8 cellular contexts compared by ENCODE assay signal in genomic region chr12:116609715-116610114, GRCh38. TPM values are rescaled to one million over a fixed set of nuclear protein-coding genes. Genes with fewer than 3 reads are reported as not detected.
DNase-seq lines count a peak whose midpoint lies in the region; ATAC-seq and TF ChIP-seq lines count a peak whose summit lies in the region.

No MANE protein-coding gene starts in this region.

- H3K27me3 ChIP-seq in DOHH2 (ENCODE audit: control insufficient read depth, low read length) (no peaks in the 10 kb centered on the region), MM.1S (replicated peaks; ENCODE audit: insufficient read depth, low read length) (no peaks in the 10 kb centered on the region), trophoblast cell (ENCODE audit: insufficient read depth, low read length) (no peaks in the 10 kb centered on the region), uterus (no peaks in the 10 kb centered on the region)

- peak; percentile 6 for DNase-seq in MM.1S
- no peak for DNase-seq in astrocyte of the spinal cord (ENCODE audit: low read depth, low spot score)
- no peak for DNase-seq in trophoblast cell
- no peak for DNase-seq in activated T-helper 1 cell treated with anti-CD3 and anti-CD28 coated beads, Interleukin-12 subunit alpha, Interleukin-12 subunit beta, Interleukin-2, Interleukin-4 antibody, amounts not matched to agents 30 ng/mL and 10 ng/mL and 1 ng/mL, durations not matched to agents 14 hours and 24 hours and 36 hours (ENCODE audit: low spot score)
- no peak for DNase-seq in uterus

- H3K79me2 ChIP-seq in DOHH2 (ENCODE audit: control insufficient read depth, low read length) (no peaks in the 10 kb centered on the region), MM.1S (ENCODE audit: low read length) (no peaks in the 10 kb centered on the region), trophoblast cell (ENCODE audit: control insufficient read depth, insufficient read depth, low read length, poor library complexity) (no peaks in the 10 kb centered on the region)

- TF ChIP-seq POLR2A in uterus (IDR thresholded peaks at IDR 0.05), result no peak

- H2AK5ac ChIP-seq in trophoblast cell (ENCODE audit: low read length), result no peak overlapping the region

- H4K91ac ChIP-seq in trophoblast cell (ENCODE audit: low read depth, low read length), result no peak overlapping the region

- no peak overlapping the region for H3K18ac ChIP-seq in trophoblast cell (ENCODE audit: low read length)

- peaks cover 8% of the 10 kb centered on the region for H3K27me3 Mint-ChIP-seq in activated T-helper 1 cell treated with anti-CD3 and anti-CD28 coated beads, Interleukin-12 subunit alpha, Interleukin-12 subunit beta, Interleukin-2, Interleukin-4 antibody, amounts not matched to agents 30 ng/mL and 10 ng/mL and 1 ng/mL, durations not matched to agents 14 hours and 24 hours and 36 hours (ENCODE audit: insufficient read depth)

- H3K14ac ChIP-seq in trophoblast cell (ENCODE audit: low read length), result peak overlapping the region; percentile 16

- H3K9me2 ChIP-seq in DOHH2 (replicated peaks; ENCODE audit: control insufficient read depth, low read length), result no peaks in the 10 kb centered on the region
- H3K9me2 ChIP-seq in MM.1S (replicated peaks; ENCODE audit: insufficient read depth, low read length), result no peaks in the 10 kb centered on the region

- peaks cover 12% of the 10 kb centered on the region for H3K4me1 Mint-ChIP-seq in activated T-helper 1 cell treated with anti-CD3 and anti-CD28 coated beads, Interleukin-12 subunit alpha, Interleukin-12 subunit beta, Interleukin-2, Interleukin-4 antibody, amounts not matched to agents 30 ng/mL and 10 ng/mL and 1 ng/mL, durations not matched to agents 14 hours and 24 hours and 36 hours (ENCODE audit: low read depth)

- no peaks in the 10 kb centered on the region for H3K9me3 ChIP-seq in DOHH2 (ENCODE audit: control insufficient read depth, insufficient read depth, low read length)
- no peaks in the 10 kb centered on the region for H3K9me3 ChIP-seq in MM.1S (replicated peaks; ENCODE audit: insufficient read depth, low read length)
- peaks cover 2% of the 10 kb centered on the region for H3K9me3 ChIP-seq in trophoblast cell (ENCODE audit: insufficient read depth, low read depth, low read length)
- no peaks in the 10 kb centered on the region for H3K9me3 ChIP-seq in uterus

- H2AFZ ChIP-seq in MM.1S (ENCODE audit: low read length) (no peak overlapping the region), trophoblast cell (ENCODE audit: insufficient read depth, low read length, poor library complexity) (peak overlapping the region; percentile 64)

- no peak overlapping the region for H4K12ac ChIP-seq in trophoblast cell (ENCODE audit: low read depth, low read length)

- no peaks in the 10 kb centered on the region for H3K79me1 ChIP-seq in trophoblast cell (ENCODE audit: low read length)

- no peak overlapping the region for H3K4me3 Mint-ChIP-seq in activated T-helper 1 cell treated with anti-CD3 and anti-CD28 coated beads, Interleukin-12 subunit alpha, Interleukin-12 subunit beta, Interleukin-2, Interleukin-4 antibody, amounts not matched to agents 30 ng/mL and 10 ng/mL and 1 ng/mL, durations not matched to agents 14 hours and 24 hours and 36 hours

- peak overlapping the region; percentile 53 for H2BK120ac ChIP-seq in trophoblast cell (ENCODE audit: insufficient read depth, low read length, poor library complexity)

- H3K36me3 ChIP-seq in DOHH2 (ENCODE audit: control insufficient read depth, low read length), result no peaks in the 10 kb centered on the region
- H3K36me3 ChIP-seq in MM.1S (replicated peaks; ENCODE audit: insufficient read depth, low read length), result no peaks in the 10 kb centered on the region
- no peaks in the 10 kb centered on the region for H3K36me3 ChIP-seq in trophoblast cell (ENCODE audit: control insufficient read depth in 1 of 2, insufficient read depth in 2 of 2, low read length in 2 of 2)
- no peaks in the 10 kb centered on the region for H3K36me3 ChIP-seq in uterus

- H3K36me3 Mint-ChIP-seq in activated T-helper 1 cell treated with anti-CD3 and anti-CD28 coated beads, Interleukin-12 subunit alpha, Interleukin-12 subunit beta, Interleukin-2, Interleukin-4 antibody, amounts not matched to agents 30 ng/mL and 10 ng/mL and 1 ng/mL, durations not matched to agents 14 hours and 24 hours and 36 hours (ENCODE audit: low read depth), result no peaks in the 10 kb centered on the region

- no peaks in the 10 kb centered on the region for H3K4me1 ChIP-seq in DOHH2 (ENCODE audit: control insufficient read depth, low read length)
- H3K4me1 ChIP-seq in MM.1S (ENCODE audit: low read length), result no peaks in the 10 kb centered on the region
- H3K4me1 ChIP-seq in trophoblast cell (ENCODE audit: control insufficient read depth in 1 of 2, insufficient read depth in 2 of 2, low read length in 2 of 2), result peaks cover 4 to 7% of the 10 kb centered on the region in 2 experiments
- peaks cover 0 to 7% of the 10 kb centered on the region in 2 donors for H3K4me1 ChIP-seq in uterus

- H3F3A ChIP-seq in DOHH2 (ENCODE audit: control insufficient read depth, insufficient read depth) (no peaks in the 10 kb centered on the region), MM.1S (ENCODE audit: insufficient read depth, low read length) (no peaks in the 10 kb centered on the region)

- H3K4ac ChIP-seq in trophoblast cell (ENCODE audit: low read depth, low read length), result no peak overlapping the region

- ATAC-seq in HG02938 (IDR thresholded peaks at IDR 0.05; ENCODE audit: unreplicated experiment) (no peak), HG03159 (IDR thresholded peaks at IDR 0.05; ENCODE audit: unreplicated experiment) (no peak)

- H2BK12ac ChIP-seq in trophoblast cell (ENCODE audit: low read length), result peak overlapping the region; percentile 38

- TF ChIP-seq CTCF in DOHH2 (IDR thresholded peaks at IDR 0.05; ENCODE audit: low read depth, low read length, poor library complexity, severe bottlenecking), result peak; percentile 64
- TF ChIP-seq CTCF in MM.1S (IDR thresholded peaks at IDR 0.05; ENCODE audit: low read length), result peak; percentile 12; the same call in 1 of the 2 replicates
- TF ChIP-seq CTCF in astrocyte of the spinal cord (IDR thresholded peaks at IDR 0.05; ENCODE audit: low read depth, low read length), result peak; percentile 22
- peak in 1 of 4 experiments; percentile 34 for TF ChIP-seq CTCF in uterus (IDR thresholded peaks at IDR 0.05)

- no CpG with 5 or more reads among the region's 5 CpGs for WGBS in trophoblast cell (ENCODE audit: extremely low coverage, insufficient coverage, insufficient read length)

- no peaks in the 10 kb centered on the region for H4K20me1 ChIP-seq in DOHH2 (ENCODE audit: control insufficient read depth, insufficient read depth, low read depth, low read length)
- no peaks in the 10 kb centered on the region for H4K20me1 ChIP-seq in MM.1S (ENCODE audit: insufficient read depth, low read length)

- intact Hi-C loops in activated T-helper 1 cell treated with anti-CD3 and anti-CD28 coated beads, Interleukin-12 subunit alpha, Interleukin-12 subunit beta, Interleukin-2, Interleukin-4 antibody, amounts not matched to agents 30 ng/mL and 10 ng/mL and 1 ng/mL, durations not matched to agents 14 hours and 24 hours and 36 hours (cut with micrococcal nuclease), result no loop called here
- intact Hi-C loops in uterus (cut with DNase I; ENCODE audit: low total_unique reads), result no loop called here

- no peak overlapping the region for H3K4me3 ChIP-seq in DOHH2 (ENCODE audit: low read length)
- H3K4me3 ChIP-seq in MM.1S (ENCODE audit: low read length), result no peak overlapping the region
- no peak overlapping the region for H3K4me3 ChIP-seq in astrocyte of the spinal cord (ENCODE audit: low read depth, low read length)
- H3K4me3 ChIP-seq in trophoblast cell (ENCODE audit: low read depth, low read length), result no peak overlapping the region
- H3K4me3 ChIP-seq in uterus, result no peak overlapping the region

- H3K4me2 ChIP-seq in DOHH2 (ENCODE audit: low read length) (no peak overlapping the region), MM.1S (ENCODE audit: low read depth, low read length) (no peak overlapping the region), trophoblast cell (ENCODE audit: low read length) (no peak overlapping the region)

- H3K9me3 Mint-ChIP-seq in activated T-helper 1 cell treated with anti-CD3 and anti-CD28 coated beads, Interleukin-12 subunit alpha, Interleukin-12 subunit beta, Interleukin-2, Interleukin-4 antibody, amounts not matched to agents 30 ng/mL and 10 ng/mL and 1 ng/mL, durations not matched to agents 14 hours and 24 hours and 36 hours, result no peaks in the 10 kb centered on the region

- H3K27ac Mint-ChIP-seq in activated T-helper 1 cell treated with anti-CD3 and anti-CD28 coated beads, Interleukin-12 subunit alpha, Interleukin-12 subunit beta, Interleukin-2, Interleukin-4 antibody, amounts not matched to agents 30 ng/mL and 10 ng/mL and 1 ng/mL, durations not matched to agents 14 hours and 24 hours and 36 hours, result no peak overlapping the region

- in situ Hi-C loops in astrocyte of the spinal cord (cut with HindIII; ENCODE audit: low sequenced_read_pairs), result no loop called here

- no peak overlapping the region for H2BK5ac ChIP-seq in trophoblast cell (ENCODE audit: low read depth, low read length, poor library complexity)

- no peak overlapping the region for H4K8ac ChIP-seq in trophoblast cell (ENCODE audit: low read depth, low read length)

- no peak overlapping the region for H3K9ac ChIP-seq in MM.1S (ENCODE audit: low read length)
- H3K9ac ChIP-seq in trophoblast cell (ENCODE audit: low read length), result no peak overlapping the region

- H3K27ac ChIP-seq in DOHH2 (ENCODE audit: low read depth, low read length) (no peak overlapping the region), MM.1S (ENCODE audit: low read length) (no peak overlapping the region), trophoblast cell (ENCODE audit: low read depth, low read length) (peak overlapping the region; percentile 38), uterus (peak overlapping the region in 1 of 2 donors; percentile 25)

- H3K23ac ChIP-seq in trophoblast cell (ENCODE audit: low read length), result no peak overlapping the region

RNA-seq across cellular contexts. Expression of gene MAP1LC3B2, which starts 50.5 kb away (rescaled TPM):
- polyA plus RNA-seq in trophoblast cell (2013), result 0.28 and 0.31 TPM in 2 replicates
- total RNA-seq in activated T-helper 1 cell treated with anti-CD3 and anti-CD28 coated beads, Interleukin-12 subunit alpha, Interleukin-12 subunit beta, Interleukin-2, Interleukin-4 antibody, amounts not matched to agents 30 ng/mL and 10 ng/mL and 1 ng/mL, durations not matched to agents 14 hours and 24 hours and 36 hours, result 0.49 and 0.57 TPM in 2 replicates
- total RNA-seq in uterus, result 1 to 10 TPM in 2 of 4 donors, not detected in 2; 1.8 to 3.6 TPM
